17 cellular contexts compared by ENCODE assay signal in the genomic region with DNA sequence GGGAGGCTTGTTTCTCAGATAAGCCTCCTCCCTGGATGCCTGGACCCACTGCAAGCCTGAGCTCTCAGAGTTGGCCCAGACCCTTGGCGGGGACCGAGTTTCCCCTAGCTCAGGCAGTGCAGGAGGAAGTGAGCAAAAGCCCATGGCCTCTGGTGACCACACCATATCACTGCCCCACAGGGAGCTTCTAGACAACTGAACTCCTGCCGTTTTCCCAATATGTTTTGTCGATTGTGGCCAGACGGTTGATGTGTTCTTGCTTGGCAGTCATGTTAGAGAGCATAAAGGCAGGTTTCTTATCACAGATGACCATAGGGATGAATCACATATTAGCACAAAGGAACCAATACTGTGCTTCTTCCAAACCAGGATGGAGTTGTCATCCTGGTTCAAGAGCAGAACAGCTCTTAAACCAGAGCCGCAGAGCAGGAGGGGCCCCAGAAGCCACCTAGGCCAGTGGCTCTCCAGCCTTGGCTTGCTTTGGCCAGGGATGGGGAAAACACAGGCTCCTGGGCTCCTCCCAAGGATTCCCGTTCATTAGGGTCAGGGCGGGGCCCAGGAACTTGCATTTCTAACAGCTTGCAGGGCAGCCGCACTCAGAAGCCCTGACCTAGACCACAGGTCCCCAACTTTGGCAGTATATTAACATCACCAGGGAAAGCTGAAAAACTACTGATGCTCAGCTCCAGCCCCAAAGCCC.
"Had no signal": no experiment of that assay in that cellular context is flagged by ENCODE, and none has a peak within 500 bp of the region (broad histone marks: within the 10 kb centered on the region; RNA-seq: fewer than 3 reads in every experiment).

No MANE protein-coding gene starts in this region.

- H3K9me3 ChIP-seq: testis had no signal

- H3K4me3 Mint-ChIP-seq: activated B cell treated with CpG ODN at 0.5 μM for 24 hours; activated CD4-positive, alpha-beta memory T cell treated with anti-CD3 and anti-CD28 coated beads for 36 hours; activated naive CD8-positive, alpha-beta T cell; immature natural killer cell; nephron; stimulated activated effector memory CD8-positive, alpha-beta T cell treated with anti-CD3 and anti-CD28 coated beads, Interleukin-12 subunit alpha, Interleukin-12 subunit beta, amount 100 ng/mL, for 72 hours; T-helper 1 cell treated with Interleukin-12 subunit alpha and Interleukin-12 subunit beta and Interleukin-4 antibody, amounts not matched to agents 30 μg/mL and 1 μg/mL, for 36 hours had no signal

- H3K36me3 ChIP-seq: sigmoid colon, upper lobe of left lung had no signal

- ATAC-seq: stimulated activated effector memory CD8-positive, alpha-beta T cell treated with anti-CD3 and anti-CD28 coated beads, Interleukin-12 subunit alpha, Interleukin-12 subunit beta, amount 100 ng/mL, for 72 hours had no signal

- H3K4me1 ChIP-seq: sigmoid colon, testis, upper lobe of left lung had no signal

- H3K4me1 Mint-ChIP-seq: activated B cell treated with CpG ODN at 0.5 μM for 24 hours, immature natural killer cell had no signal

- H3K27me3 ChIP-seq: sigmoid colon, testis, upper lobe of left lung had no signal

- DNase-seq: activated B cell treated with CpG ODN at 0.5 μM for 24 hours; activated CD4-positive, alpha-beta memory T cell treated with anti-CD3 and anti-CD28 coated beads for 36 hours; activated CD4-positive, alpha-beta T cell treated with anti-CD3 and anti-CD28 coated beads for 4 hours; activated T-cell treated with anti-CD3 and anti-CD28 coated beads for 4 hours; amniotic stem cell; effector CD4-positive, alpha-beta T cell; immature natural killer cell; posterior cingulate gyrus; sigmoid colon; stimulated activated CD4-positive, alpha-beta T cell treated with anti-CD3 and anti-CD28 coated beads, Interleukin-4, amount 100 ng/mL, for 24 hours; testis; upper lobe of left lung had no signal

- H3K4me3 ChIP-seq: coronary artery, sigmoid colon, testis, upper lobe of left lung had no signal

- H3K36me3 Mint-ChIP-seq: stimulated activated effector memory CD8-positive, alpha-beta T cell treated with anti-CD3 and anti-CD28 coated beads, Interleukin-12 subunit alpha, Interleukin-12 subunit beta, amount 100 ng/mL, for 72 hours had no signal

- H3K27ac Mint-ChIP-seq: activated B cell treated with CpG ODN at 0.5 μM for 24 hours; activated CD4-positive, alpha-beta memory T cell treated with anti-CD3 and anti-CD28 coated beads for 36 hours; activated naive CD8-positive, alpha-beta T cell; immature natural killer cell; nephron; stimulated activated effector memory CD8-positive, alpha-beta T cell treated with anti-CD3 and anti-CD28 coated beads, Interleukin-12 subunit alpha, Interleukin-12 subunit beta, amount 100 ng/mL, for 72 hours; T-helper 1 cell treated with Interleukin-12 subunit alpha and Interleukin-12 subunit beta and Interleukin-4 antibody, amounts not matched to agents 30 μg/mL and 1 μg/mL, for 36 hours had no signal

- H3K27ac ChIP-seq: coronary artery, sigmoid colon, testis, upper lobe of left lung had no signal
